ENCODE assay signal across 29 cellular contexts in the genomic region with DNA sequence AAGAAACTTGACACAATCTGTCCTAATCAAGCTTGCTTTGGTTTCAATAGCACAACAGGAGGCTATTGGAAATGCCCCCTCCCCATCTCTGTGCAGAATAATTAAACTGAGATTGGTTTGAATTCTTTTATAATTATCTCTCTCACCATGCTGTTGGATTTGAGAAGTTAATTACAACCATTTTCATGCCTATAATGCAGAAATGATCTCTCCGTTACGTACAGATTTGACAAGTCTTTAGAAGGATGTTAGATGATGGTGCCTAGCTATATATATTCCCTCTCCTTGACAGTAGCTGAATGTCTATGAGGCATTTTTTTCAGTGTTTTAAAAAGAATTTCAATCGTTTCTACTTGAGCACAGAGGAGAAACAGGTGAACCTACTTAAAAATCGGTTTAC.
"Had no signal": no experiment of that assay in that cellular context is flagged by ENCODE, and none has a peak within 500 bp of the region (broad histone marks: within the 10 kb centered on the region; RNA-seq: fewer than 3 reads in every experiment).

No MANE protein-coding gene starts in this region.

- H3K4me1 ChIP-seq: left lung, lower lobe of right lung, parathyroid adenoma, psoas muscle, right atrium auricular region, right lobe of liver, stomach, testis, thyroid gland, transverse colon, upper lobe of left lung had no signal

- H3K4me2 ChIP-seq: smooth muscle cell had no signal

- H3K27ac ChIP-seq: left lung, lower lobe of right lung, neutrophil, parathyroid adenoma, psoas muscle, right atrium auricular region, right lobe of liver, stomach, testis, thyroid gland, transverse colon, upper lobe of left lung had no signal

- H3K4me3 ChIP-seq: left lung, lower lobe of right lung, psoas muscle, right atrium auricular region, right lobe of liver, smooth muscle cell, stomach, testis, thyroid gland, transverse colon, upper lobe of left lung had no signal

- H3K27me3 ChIP-seq: left lung, neutrophil, right atrium auricular region, right lobe of liver, stomach, testis, thyroid gland, transverse colon, upper lobe of left lung had no signal

- H3K9me3 ChIP-seq: left lung, lower lobe of right lung, neutrophil, psoas muscle, right atrium auricular region, right lobe of liver, stomach, testis, thyroid gland, transverse colon, upper lobe of left lung had no signal

- H3K9ac ChIP-seq: parathyroid adenoma had no signal

- H2AFZ ChIP-seq: parathyroid adenoma had no signal

- H3K79me2 ChIP-seq: parathyroid adenoma had no signal

- DNase-seq: head of caudate nucleus; hippocampal formation; immature natural killer cell; kidney; left colon; left lung; lower lobe of right lung; mammary epithelial cell; mesenchymal stem cell; naive B cell; natural killer cell; nephron progenitor cell; occipital lobe; psoas muscle; right lobe of liver; stimulated activated CD4-positive, alpha-beta T cell treated with anti-CD3 and anti-CD28 coated beads, Interleukin-1b, Interleukin-23, amount 100 ng/mL, for 48 hours; stimulated activated CD4-positive, alpha-beta T cell treated with anti-CD3 and anti-CD28 coated beads, Interleukin-2, amount 100 ng/mL, for 48 hours; stimulated activated CD4-positive, alpha-beta T cell treated with anti-CD3 and anti-CD28 coated beads, Interleukin-4, amount 100 ng/mL, for 4 hours; stimulated activated CD8-positive, alpha-beta memory T cell treated with anti-CD3 and anti-CD28 coated beads, Interleukin-4, amount 100 ng/mL, for 48 hours; stimulated activated naive CD4-positive, alpha-beta T cell treated with Interleukin-2 at 50 U/mL for 16 hours; stomach; testis; thyroid gland; transverse colon; upper lobe of left lung had no signal

- H3K36me3 ChIP-seq: left lung, lower lobe of right lung, neutrophil, right atrium auricular region, right lobe of liver, stomach, thyroid gland, transverse colon, upper lobe of left lung had no signal
